Comparison of ENCODE assay signal across 8 cellular contexts in the genomic region with DNA sequence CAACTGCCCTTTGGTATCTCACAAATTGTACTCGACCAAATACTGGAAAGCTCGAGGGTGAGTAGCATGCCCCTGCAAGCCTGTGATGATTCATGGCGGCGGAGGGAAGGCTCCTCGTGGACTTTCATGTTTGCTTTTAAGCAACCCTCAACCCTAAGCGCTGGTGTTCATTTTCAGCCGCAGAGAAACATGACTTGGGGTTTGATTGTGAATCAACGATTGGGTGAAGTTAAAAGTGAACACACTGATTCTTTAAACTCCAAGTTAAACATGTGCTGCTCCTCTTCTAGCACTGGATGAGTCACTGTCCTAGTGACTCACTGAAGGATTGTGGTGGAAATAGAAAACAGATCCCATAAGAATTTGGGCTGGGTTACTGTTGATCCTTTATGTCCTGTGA. TPM values are rescaled to one million over a fixed set of nuclear protein-coding genes. Genes with fewer than 3 reads are reported as not detected.
DNase-seq lines count a peak whose midpoint lies in the region; FAIRE-seq and TF ChIP-seq lines count a peak whose summit lies in the region.
"Had no signal": no experiment of that assay in that cellular context is flagged by ENCODE, and none has a peak within 500 bp of the region (broad histone marks: within the 10 kb centered on the region; RNA-seq: fewer than 3 reads in every experiment).

No MANE protein-coding gene starts in this region.

- H2AFZ ChIP-seq in PC-9: peak overlapping the region; percentile 72

- POLR2A ChIA-PET in PC-9 (lab: Charles Lee; ENCODE audit: unreplicated experiment): interaction anchor here (0.6 to 0.7 kb wide), 5 partner anchors 26 to 1540 kb away, joined by 3 to 22 read pairs (median 9); no protein-coding TSS in a partner anchor

- no peaks in the 10 kb centered on the region for H3K9me2 ChIP-seq in PC-9 (ENCODE audit: insufficient read depth)

- H3K36me3 ChIP-seq in PC-9 (ENCODE audit: low read depth) (0 out of 2 replicates have a peak, but pooled peaks cover 5% of the 10 kb centered on the region), esophagus (ENCODE audit: control insufficient read depth in 2 of 2, insufficient read depth in 2 of 2, low read length in 1 of 2) (no peaks in the 10 kb centered on the region), colonic mucosa (no peaks in the 10 kb centered on the region), kidney (ENCODE audit: control insufficient read depth in 1 of 2, insufficient read depth in 2 of 2, low read length in 2 of 2) (no peaks in the 10 kb centered on the region)

- no peak overlapping the region for H3K9ac ChIP-seq in colonic mucosa (ENCODE audit: low read depth in 2 of 2, low read length in 2 of 2)
- no peak overlapping the region for H3K9ac ChIP-seq in kidney (ENCODE audit: low read length in 2 of 2)

- peaks cover 26% of the 10 kb centered on the region for H3K4me1 ChIP-seq in PC-9 (replicated peaks; ENCODE audit: insufficient read depth)
- no peaks in the 10 kb centered on the region for H3K4me1 ChIP-seq in esophagus (ENCODE audit: control insufficient read depth in 2 of 2, insufficient read depth in 2 of 2, low read length in 1 of 2)
- no peaks in the 10 kb centered on the region for H3K4me1 ChIP-seq in colonic mucosa
- H3K4me1 ChIP-seq in kidney (ENCODE audit: control insufficient read depth in 1 of 2, insufficient read depth in 1 of 2, low read depth in 1 of 2, low read length in 2 of 2): no peaks in the 10 kb centered on the region

- 34 to 56% methylated on average over 8 of the region's 8 CpGs for WGBS in esophagus, 2 donors

- no peak for FAIRE-seq in kidney (lab: Jason Lieb, UNC)

- CTCF ChIA-PET in PC-9 (lab: Charles Lee): no interaction called here

- H3K27me3 ChIP-seq in PC-9 (ENCODE audit: insufficient read depth, low read depth) (no peaks in the 10 kb centered on the region), esophagus (ENCODE audit: control insufficient read depth in 1 of 2, insufficient read depth in 2 of 2, low read length in 2 of 2) (no peaks in the 10 kb centered on the region), colonic mucosa (no peaks in the 10 kb centered on the region)

- intact Hi-C loops in PC-9 (cut with micrococcal nuclease; ENCODE audit: unreplicated experiment) (loop anchor here (1.0 kb wide), 1 partner anchor 8 kb away; the partner anchor contains the start of gene CD109), colonic mucosa (cut with DNase I) (no loop called here), kidney (cut with DNase I) (no loop called here)

- no TSS peak for BruUV-seq in PC-9 (replicated peaks; lab: Mats Ljungman, UMichigan)

- H3K4me3 ChIP-seq in PC-9: peak overlapping the region; percentile 11; the same call in 1 of the 2 replicates
- no peak overlapping the region for H3K4me3 ChIP-seq in esophagus (ENCODE audit: low read depth in 1 of 2, low read length in 2 of 2)
- H3K4me3 ChIP-seq in colonic mucosa: no peak overlapping the region
- H3K4me3 ChIP-seq in kidney (ENCODE audit: low read length in 2 of 2): no peak overlapping the region

- no peaks in the 10 kb centered on the region for H4K20me1 ChIP-seq in PC-9 (ENCODE audit: insufficient read depth)

- peak overlapping the region; percentile 61 for H3K4me2 ChIP-seq in PC-9

- peaks cover 22% of the 10 kb centered on the region for H3F3A ChIP-seq in PC-9 (ENCODE audit: insufficient read depth, low read depth)

- H3K27ac ChIP-seq in PC-9 (peak overlapping the region; percentile 80), esophagus (ENCODE audit: low read depth in 2 of 2, low read length in 1 of 2) (peak overlapping the region; percentile 46 to 82), colonic mucosa (no peak overlapping the region), kidney (ENCODE audit: low read depth in 2 of 2, low read length in 2 of 2) (no peak overlapping the region)

- DNase-seq in H4 (ENCODE audit: low spot score): peak; percentile 67
- peak; percentile 78 to 83 for DNase-seq in PC-9
- DNase-seq in stimulated activated CD4-positive, alpha-beta T cell treated with anti-CD3 and anti-CD28 coated beads, Interleukin-4, amount 100 ng/mL, for 48 hours (ENCODE audit: low read depth in 2 of 2): peak; percentile 30 to 56
- no peak for DNase-seq in colonic mucosa
- no peak for DNase-seq in central memory CD4-positive, alpha-beta T cell
- DNase-seq in kidney: no peak
- DNase-seq: activated CD4-positive, alpha-beta T cell treated with anti-CD3 and anti-CD28 coated beads for 4 hours had no signal

- no peaks in the 10 kb centered on the region for H3K79me2 ChIP-seq in PC-9 (ENCODE audit: low read depth)

- no peaks in the 10 kb centered on the region for H3K9me3 ChIP-seq in PC-9 (ENCODE audit: insufficient read depth, low read depth)
- no peaks in the 10 kb centered on the region for H3K9me3 ChIP-seq in esophagus (ENCODE audit: control insufficient read depth in 2 of 2, insufficient read depth in 1 of 2, low read depth in 1 of 2, low read length in 1 of 2)
- no peaks in the 10 kb centered on the region for H3K9me3 ChIP-seq in colonic mucosa
- no peaks in the 10 kb centered on the region for H3K9me3 ChIP-seq in kidney (ENCODE audit: control insufficient read depth in 1 of 2, low read length in 2 of 2)

- no peak for TF ChIP-seq CTCF in PC-9 (conservative IDR thresholded peaks at IDR 0.05)
- no peak for TF ChIP-seq CTCF in colonic mucosa (IDR thresholded peaks at IDR 0.05)
- TF ChIP-seq CTCF in kidney (IDR thresholded peaks at IDR 0.05; ENCODE audit: borderline replicate concordance, extremely low read depth, insufficient read depth): no peak

RNA-seq across cellular contexts. Expression of gene CD109, which starts 8.3 kb away (rescaled TPM):
- total RNA-seq in H4 (2014; rRNA removed; shearing (Covaris generic)): 16.8 and 22.9 TPM in 2 replicates
- 46.8 and 50.7 TPM in 2 replicates for total RNA-seq in PC-9 (2021)
- 1 to 10 TPM; 3.6 to 7.9 TPM for polyA plus RNA-seq in esophagus
- 1 to 10 TPM; 1.1 to 4.5 TPM for total RNA-seq in colonic mucosa
- 19.0 TPM for total RNA-seq in kidney
- 3.7 TPM for polyA plus RNA-seq in kidney (ENCODE audit: insufficient read depth, low read depth, low replicate concordance)

RNA-seq across cellular contexts. Expression of gene SLC17A5, which starts 50.5 kb away (rescaled TPM):
- total RNA-seq in H4 (2014; rRNA removed; shearing (Covaris generic)): 6.5 and 11.9 TPM in 2 replicates
- total RNA-seq in PC-9 (2021) (15.8 and 16.9 TPM in 2 replicates), colonic mucosa (10 to 100 TPM; 24.4 to 41.5 TPM), kidney (15.5 TPM)
- polyA plus RNA-seq in esophagus (1 to 10 TPM; 3.6 to 4.9 TPM), kidney (ENCODE audit: insufficient read depth, low read depth, low replicate concordance) (18.2 TPM)

Comparison
In these comparisons a context has a peak if more than half of its experiments do, and no peak if none do; other contexts are left out.
1. DNase-seq: peak in H4 (single experiment), PC-9 (2 of 2) and stimulated activated CD4-positive, alpha-beta T cell treated with anti-CD3 and anti-CD28 coated beads, Interleukin-4, amount 100 ng/mL, for 48 hours (2 of 2); none in colonic mucosa (single experiment), central memory CD4-positive, alpha-beta T cell (single experiment) and kidney (single experiment).
2. H3K27ac ChIP-seq: peak in PC-9 (single experiment) and esophagus (2 of 2); none in colonic mucosa (single experiment) and kidney (0 of 2).